Comparison of ENCODE assay signal across 8 cellular contexts in genomic region chr18:57621252-57621607, GRCh38. TPM values are rescaled to one million over a fixed set of nuclear protein-coding genes. Genes with fewer than 3 reads are reported as not detected.
DNase-seq lines count a peak whose midpoint lies in the region; ATAC-seq and TF ChIP-seq lines count a peak whose summit lies in the region.

No MANE protein-coding gene starts in this region.

- 0% methylated on average over 20 of the region's 20 CpGs for WGBS in esophagus muscularis mucosa

- peaks cover 18% of the 10 kb centered on the region for H3K4me1 Mint-ChIP-seq in nephron progenitor cell

- H3K9me3 ChIP-seq in SU-DHL-6 (ENCODE audit: insufficient read depth, low read length) (no peaks in the 10 kb centered on the region), esophagus muscularis mucosa (no peaks in the 10 kb centered on the region)

- H3K27me3 Mint-ChIP-seq in nephron progenitor cell (ENCODE audit: low read depth, poor library complexity) = no peaks in the 10 kb centered on the region

- H3K27ac ChIP-seq in SU-DHL-6 (ENCODE audit: low read depth, low read length) (peak overlapping the region; percentile 53), esophagus muscularis mucosa (replicated peaks in 1 of 4) (peak overlapping the region; percentile 90 to 97 (median 94))

- peak overlapping the region; percentile 77 for H3K4me2 ChIP-seq in SU-DHL-6 (ENCODE audit: low read depth, low read length, poor library complexity, severe bottlenecking)

- H3K4me1 ChIP-seq in esophagus muscularis mucosa = peaks cover 25 to 32% (median 27%) of the 10 kb centered on the region in 4 donors

- no peaks in the 10 kb centered on the region for H3K9me2 ChIP-seq in SU-DHL-6 (replicated peaks; ENCODE audit: insufficient read depth, low read length)

- TF ChIP-seq CTCF in SU-DHL-6 (IDR thresholded peaks at IDR 0.05; ENCODE audit: insufficient read depth, low read length, poor library complexity, severe bottlenecking) (no peak), esophagus muscularis mucosa (IDR thresholded peaks at IDR 0.05) (no peak), nephron progenitor cell (IDR thresholded peaks at IDR 0.05) (no peak)

- peak overlapping the region; percentile 99 for H3K27ac Mint-ChIP-seq in nephron progenitor cell

- H3K9me3 Mint-ChIP-seq in nephron progenitor cell = no peaks in the 10 kb centered on the region

- no peak for TF ChIP-seq POLR2A in esophagus muscularis mucosa (IDR thresholded peaks at IDR 0.05; ENCODE audit: low read depth)

- peak overlapping the region; percentile 25 for H2AFZ ChIP-seq in SU-DHL-6 (ENCODE audit: low read depth, low read length, severe bottlenecking)

- peak; percentile 39 for DNase-seq in stimulated activated CD4-positive, alpha-beta T cell treated with anti-CD3 and anti-CD28 coated beads, Interleukin-4, amount 100 ng/mL, for 1 hour
- DNase-seq in stimulated activated CD4-positive, alpha-beta T cell treated with anti-CD3 and anti-CD28 coated beads, Interleukin-12 subunit alpha, Interleukin-12 subunit beta, amount 100 ng/mL, for 4 hours = no peak
- DNase-seq in esophagus muscularis mucosa (ENCODE audit: extremely low spot score) (no peak), nephron progenitor cell (no peak), AML-193 (lab: John Stamatoyannopoulos, UW) (no peak), ecto neural progenitor cell (ENCODE audit: low spot score) (no peak)

- peak; percentile 17 for ATAC-seq in HG02870 (IDR thresholded peaks at IDR 0.05; ENCODE audit: unreplicated experiment)

- H3F3A ChIP-seq in SU-DHL-6 (ENCODE audit: insufficient read depth) = no peaks in the 10 kb centered on the region

- H3K4me3 ChIP-seq in SU-DHL-6 (ENCODE audit: insufficient read depth, low read length, poor library complexity, severe bottlenecking) = peak overlapping the region; percentile 84
- peak overlapping the region; percentile 69 to 96 (median 88) for H3K4me3 ChIP-seq in esophagus muscularis mucosa

- no peaks in the 10 kb centered on the region for H4K20me1 ChIP-seq in SU-DHL-6 (ENCODE audit: low read depth, low read length)

- H3K4me3 Mint-ChIP-seq in nephron progenitor cell = peak overlapping the region; percentile 95

- H3K27me3 ChIP-seq in SU-DHL-6 (ENCODE audit: low read length) (no peaks in the 10 kb centered on the region), esophagus muscularis mucosa (no peaks in the 10 kb centered on the region)

- peaks cover 48% of the 10 kb centered on the region for H3K79me2 ChIP-seq in SU-DHL-6 (ENCODE audit: insufficient read depth, low read length)

- intact Hi-C loops in esophagus muscularis mucosa (cut with DNase I) = loop anchor here (10.0 kb wide), 2 partner anchors 194 to 424 kb away; partner anchors contain the start of gene NEDD4L

- H3K36me3 ChIP-seq in SU-DHL-6 (ENCODE audit: low read length) (peaks cover 13% of the 10 kb centered on the region; the same call in 1 of the 2 replicates), esophagus muscularis mucosa (peaks cover 0 to 16% (median 8%) of the 10 kb centered on the region in 4 donors)

- peaks cover 23% of the 10 kb centered on the region for H3K36me3 Mint-ChIP-seq in nephron progenitor cell (ENCODE audit: low read depth)

- no peak for TF ChIP-seq EP300 in esophagus muscularis mucosa (IDR thresholded peaks at IDR 0.05)

- peak overlapping the region; percentile 79 for H3K9ac ChIP-seq in SU-DHL-6 (ENCODE audit: low read length)

RNA-seq across cellular contexts. Expression of gene NARS1, which starts 0.4 kb away (rescaled TPM):
- total RNA-seq in esophagus muscularis mucosa = 100 to 1,000 TPM in 2 of 4 donors, 10 to 100 TPM in 2; 89.4 to 107 (median 98.5) TPM

RNA-seq across cellular contexts. Expression of gene FECH, which starts 34.7 kb away (rescaled TPM):
- total RNA-seq in esophagus muscularis mucosa = 10 to 100 TPM; 24.1 to 37.2 (median 29.2) TPM
